ENCODE assay signal across 1 cellular context in the genomic region with DNA sequence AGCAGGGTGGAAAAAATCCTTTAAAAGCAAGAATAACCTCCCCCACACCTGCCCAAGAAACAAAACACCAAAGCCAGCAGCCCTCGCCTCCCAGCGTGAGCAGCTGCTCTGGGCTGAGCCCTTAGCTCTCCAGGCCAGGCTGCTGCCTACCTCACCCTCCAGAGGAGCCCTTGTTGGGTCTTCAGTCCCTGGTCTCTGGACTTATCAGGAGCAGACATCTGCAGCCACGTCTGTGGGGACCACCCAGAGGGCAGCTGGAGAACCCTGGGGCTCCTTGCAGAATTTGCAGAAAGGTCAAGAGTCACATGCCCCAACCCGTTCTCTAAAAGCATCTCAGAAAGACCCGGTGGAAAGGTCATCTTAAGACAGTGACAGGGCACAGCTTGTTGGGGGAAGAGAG.
TF ChIP-seq lines count a peak whose summit lies in the region.

No MANE protein-coding gene starts in this region.

TF ChIP-seq in HEK293T, 16 proteins besides CTCF, POLR2A, EP300 and RAD21 (continued from another document):
- TF ChIP-seq LEF1 (IDR thresholded peaks at IDR 0.05; ENCODE audit: borderline replicate concordance), result no peak
- no peak for TF ChIP-seq ZNF384 (IDR thresholded peaks at IDR 0.05)
- no peak for TF ChIP-seq FOXA1 (IDR thresholded peaks at IDR 0.05)
- no peak for TF ChIP-seq ARNT (IDR thresholded peaks at IDR 0.05)
- TF ChIP-seq CTBP1 (IDR thresholded peaks at IDR 0.05; ENCODE audit: borderline replicate concordance), result no peak
- no peak for TF ChIP-seq TARDBP (IDR thresholded peaks at IDR 0.05)
- no peak for TF ChIP-seq NFRKB (IDR thresholded peaks at IDR 0.05)
